17 cellular contexts compared by ENCODE assay signal in the genomic region with DNA sequence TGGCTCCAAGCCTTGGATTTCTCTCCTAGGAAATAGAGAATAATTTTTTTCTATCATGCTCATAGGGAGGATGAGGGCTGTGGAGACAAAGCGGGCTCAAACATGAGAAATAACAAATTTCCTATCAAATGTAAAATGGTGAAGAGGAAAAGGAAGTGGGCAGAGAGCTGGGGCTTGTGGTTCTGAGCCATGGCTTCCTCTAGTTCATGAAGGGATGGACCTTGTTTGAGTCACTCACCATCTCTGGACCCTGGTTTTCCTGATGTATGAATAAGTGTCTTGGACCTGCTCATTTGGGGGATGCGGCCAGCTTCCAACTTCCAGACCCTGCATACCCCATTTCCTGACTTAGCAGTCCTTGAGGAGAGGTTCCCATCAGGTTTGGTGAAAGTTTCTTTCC.
"Had no signal": no experiment of that assay in that cellular context is flagged by ENCODE, and none has a peak within 500 bp of the region (broad histone marks: within the 10 kb centered on the region; RNA-seq: fewer than 3 reads in every experiment).

No MANE protein-coding gene starts in this region.

- DNase-seq: activated CD4-positive, alpha-beta T cell treated with anti-CD3 and anti-CD28 coated beads, Interleukin-2, amount 50 U/mL, for 48 hours; activated naive CD4-positive, alpha-beta T cell treated with anti-CD3 and anti-CD28 coated beads for 36 hours; activated T-cell treated with anti-CD3 and anti-CD28 coated beads, Interleukin-2, amount 50 U/mL, for 24 hours; cerebellar nuclear complex; effector memory CD4-positive, alpha-beta T cell; mesenchymal stem cell; mucosa of descending colon; naive thymus-derived CD4-positive, alpha-beta T cell; sigmoid colon; stimulated activated CD4-positive, alpha-beta T cell treated with anti-CD3 and anti-CD28 coated beads, Interleukin-4, amount 100 ng/mL, for 4 hours; stimulated activated naive B cell treated with anti-CD40 and anti-IgM and Interleukin-4, amounts not matched to agents 10 μg/mL and 1 μg/mL and 100 μg/mL, for 72 hours; substantia nigra; SW 1271 had no signal

- H3K27ac Mint-ChIP-seq: activated naive CD4-positive, alpha-beta T cell treated with anti-CD3 and anti-CD28 coated beads for 36 hours; activated T-cell treated with anti-CD3 and anti-CD28 coated beads, Interleukin-2, amount 50 U/mL, for 24 hours; stimulated activated naive B cell treated with anti-CD40 and anti-IgM and Interleukin-4, amounts not matched to agents 10 μg/mL and 1 μg/mL and 100 μg/mL, for 72 hours had no signal

- ATAC-seq: mucosa of descending colon; naive thymus-derived CD4-positive, alpha-beta T cell had no signal

- H3K27ac ChIP-seq: breast epithelium, neutrophil, parathyroid adenoma, sigmoid colon, tibial artery had no signal

- H3K4me3 ChIP-seq: breast epithelium, mucosa of descending colon, sigmoid colon, tibial artery had no signal

- H3K9me3 Mint-ChIP-seq: activated naive CD4-positive, alpha-beta T cell treated with anti-CD3 and anti-CD28 coated beads for 36 hours; activated T-cell treated with anti-CD3 and anti-CD28 coated beads, Interleukin-2, amount 50 U/mL, for 24 hours had no signal

- H3K4me3 Mint-ChIP-seq: activated naive CD4-positive, alpha-beta T cell treated with anti-CD3 and anti-CD28 coated beads for 36 hours; activated T-cell treated with anti-CD3 and anti-CD28 coated beads, Interleukin-2, amount 50 U/mL, for 24 hours; naive thymus-derived CD4-positive, alpha-beta T cell; stimulated activated naive B cell treated with anti-CD40 and anti-IgM and Interleukin-4, amounts not matched to agents 10 μg/mL and 1 μg/mL and 100 μg/mL, for 72 hours had no signal

- H3K9me3 ChIP-seq: breast epithelium, mucosa of descending colon, neutrophil, sigmoid colon, tibial artery had no signal

- H3K27me3 ChIP-seq: breast epithelium, sigmoid colon, tibial artery had no signal

- H3K4me1 ChIP-seq: breast epithelium, parathyroid adenoma, sigmoid colon, tibial artery had no signal

- H3K36me3 Mint-ChIP-seq: naive thymus-derived CD4-positive, alpha-beta T cell had no signal

- H3K36me3 ChIP-seq: breast epithelium, neutrophil, sigmoid colon, tibial artery had no signal

- H3K9ac ChIP-seq: parathyroid adenoma had no signal
